In genomic region chr15:76313175-76313567, GRCh38 we compare ENCODE assay signal across 1 cellular context.
TF ChIP-seq lines count a peak whose summit lies in the region.

No MANE protein-coding gene starts in this region.

TF ChIP-seq in A549, 52 proteins besides CTCF, POLR2A, EP300 and RAD21:
- TF ChIP-seq HOXB13 (CRISPR knock-in tag; IDR thresholded peaks at IDR 0.05; ENCODE audit: low read depth): peak; percentile 70; the same call in 1 of the 2 replicates
- TF ChIP-seq TP53 (CRISPR knock-in tag; IDR thresholded peaks at IDR 0.05): peak; percentile 45; the same call in 1 of the 2 replicates
- TF ChIP-seq ZNF302 (CRISPR knock-in tag; IDR thresholded peaks at IDR 0.05): peak; percentile 81
- peak; percentile 62 for TF ChIP-seq EHF (CRISPR knock-in tag; IDR thresholded peaks at IDR 0.05)
- peak; percentile 2; the same call in 1 of the 2 replicates for TF ChIP-seq FOXS1 (CRISPR knock-in tag; IDR thresholded peaks at IDR 0.05)
- 0 out of 2 replicates have a peak, but pooled peaks have one; percentile 45 for TF ChIP-seq HOXA7 (CRISPR knock-in tag; IDR thresholded peaks at IDR 0.05)
- TF ChIP-seq CHD4 (IDR thresholded peaks at IDR 0.05; ENCODE audit: borderline replicate concordance): peak; percentile 60; the same call in 1 of the 2 replicates
- TF ChIP-seq HEYL (CRISPR knock-in tag; IDR thresholded peaks at IDR 0.05): peak; percentile 73; the same call in 1 of the 2 replicates
